8 cellular contexts compared by ENCODE assay signal in genomic region chr2:43218550-43219382, GRCh38. TPM values are rescaled to one million over a fixed set of nuclear protein-coding genes. Genes with fewer than 3 reads are reported as not detected.
DNase-seq lines count a peak whose midpoint lies in the region; ATAC-seq and TF ChIP-seq lines count a peak whose summit lies in the region.

No MANE protein-coding gene starts in this region.

- peak overlapping the region; percentile 98 to 100 for H3K4me3 Mint-ChIP-seq in CD14-positive monocyte
- H3K4me3 Mint-ChIP-seq in natural killer cell treated with Interleukin-12 subunit alpha and Interleukin-12 subunit beta and Interleukin-15 and Interleukin-18, amount 100 ng/mL, for 72 hours: peak overlapping the region; percentile 90

- DNase-seq in CD14-positive monocyte (ENCODE audit: low spot score): no peak
- DNase-seq in NB4 (ENCODE audit: low read depth): peak; percentile 87
- peak; percentile 37 for DNase-seq in activated CD8-positive, alpha-beta memory T cell treated with anti-CD3 and anti-CD28 coated beads, Interleukin-2, amount 50 U/mL, for 24 hours (ENCODE audit: extremely low read depth)
- no peak for DNase-seq in epithelial cell of prostate (ENCODE audit: low read depth, low spot score)
- DNase-seq in natural killer cell treated with Interleukin-12 subunit alpha and Interleukin-12 subunit beta and Interleukin-15 and Interleukin-18, amount 100 ng/mL, for 72 hours (ENCODE audit: low spot score): peak; percentile 82
- peak in 1 of 2 donors; percentile 34 for DNase-seq in tibial nerve (ENCODE audit: low spot score in 2 of 2)
- DNase-seq in NCI-H1092 treated with DMSO at 0.1 percent for 48 hours (lab: John Stamatoyannopoulos, UW): no peak

- peaks cover 17 to 33% of the 10 kb centered on the region in 2 donors for H3K36me3 Mint-ChIP-seq in CD14-positive monocyte
- peaks cover 4% of the 10 kb centered on the region for H3K36me3 Mint-ChIP-seq in natural killer cell treated with Interleukin-12 subunit alpha and Interleukin-12 subunit beta and Interleukin-15 and Interleukin-18, amount 100 ng/mL, for 72 hours

- no peaks in the 10 kb centered on the region for H3K9me3 ChIP-seq in tibial nerve

- peaks cover 0 to 12% (median 4%) of the 10 kb centered on the region in 3 donors for H3K36me3 ChIP-seq in tibial nerve

- H3K27me3 Mint-ChIP-seq in CD14-positive monocyte (ENCODE audit: low read depth in 3 of 3): peaks cover 0 to 2% (median 0%) of the 10 kb centered on the region in 3 donors
- H3K27me3 Mint-ChIP-seq in natural killer cell treated with Interleukin-12 subunit alpha and Interleukin-12 subunit beta and Interleukin-15 and Interleukin-18, amount 100 ng/mL, for 72 hours: no peaks in the 10 kb centered on the region

- peak; percentile 26 for TF ChIP-seq POLR2A in NB4 (IDR thresholded peaks at IDR 0.05; ENCODE audit: extremely low read depth, insufficient read length)
- TF ChIP-seq POLR2A in tibial nerve (IDR thresholded peaks at IDR 0.05): no peak

- H3K27ac Mint-ChIP-seq in CD14-positive monocyte: peak overlapping the region; percentile 98 to 99 (median 98)
- H3K27ac Mint-ChIP-seq in natural killer cell treated with Interleukin-12 subunit alpha and Interleukin-12 subunit beta and Interleukin-15 and Interleukin-18, amount 100 ng/mL, for 72 hours: peak overlapping the region; percentile 60 to 91

- H3K9me3 Mint-ChIP-seq in CD14-positive monocyte: no peaks in the 10 kb centered on the region
- no peaks in the 10 kb centered on the region for H3K9me3 Mint-ChIP-seq in natural killer cell treated with Interleukin-12 subunit alpha and Interleukin-12 subunit beta and Interleukin-15 and Interleukin-18, amount 100 ng/mL, for 72 hours

- TF ChIP-seq CTCF in CD14-positive monocyte (IDR thresholded peaks at IDR 0.05) (no peak), NB4 (IDR thresholded peaks at IDR 0.05; ENCODE audit: low read depth, low read length) (no peak), tibial nerve (IDR thresholded peaks at IDR 0.05) (peak in 1 of 5 experiments; percentile 8)

- peak; percentile 36 for ATAC-seq in GM21423 (IDR thresholded peaks at IDR 0.05; ENCODE audit: unreplicated experiment)
- ATAC-seq in natural killer cell treated with Interleukin-12 subunit alpha and Interleukin-12 subunit beta and Interleukin-15 and Interleukin-18, amount 100 ng/mL, for 72 hours: peak; percentile 82 to 85

- H3K4me3 ChIP-seq in NB4 (ENCODE audit: low read depth, low read length) (peak overlapping the region; percentile 88), tibial nerve (peak overlapping the region; percentile 24 to 96 (median 68))

- intact Hi-C loops in CD14-positive monocyte (cut with micrococcal nuclease): loop anchor here in 1 of 2 donors (10.0 kb wide), 1 partner anchor 404 kb away; no protein-coding TSS in a partner anchor

- peaks cover 0 to 55% (median 46%) of the 10 kb centered on the region in 4 donors for H3K4me1 ChIP-seq in tibial nerve

- H3K27me3 ChIP-seq in tibial nerve: no peaks in the 10 kb centered on the region

- TF ChIP-seq EP300 in tibial nerve (IDR thresholded peaks at IDR 0.05): no peak

- peaks cover 64% of the 10 kb centered on the region for H3K4me1 Mint-ChIP-seq in CD14-positive monocyte
- peaks cover 42 to 52% of the 10 kb centered on the region in 2 donors for H3K4me1 Mint-ChIP-seq in natural killer cell treated with Interleukin-12 subunit alpha and Interleukin-12 subunit beta and Interleukin-15 and Interleukin-18, amount 100 ng/mL, for 72 hours (ENCODE audit: low read depth in 2 of 2)

- peak overlapping the region; percentile 98 for H3K27ac ChIP-seq in epithelial cell of prostate
- peak overlapping the region; percentile 88 to 100 (median 100) for H3K27ac ChIP-seq in tibial nerve

- WGBS in tibial nerve, 2 donors: 11 to 20% methylated on average over 5 to 8 of the region's 9 CpGs

RNA-seq across cellular contexts. Expression of gene ZFP36L2, which starts 7.6 kb away (rescaled TPM):
- 10 to 100 TPM; 84.4 to 88.3 TPM for polyA plus RNA-seq in CD14-positive monocyte
- 10 to 100 TPM; 22.3 to 24.7 TPM for total RNA-seq in natural killer cell treated with Interleukin-12 subunit alpha and Interleukin-12 subunit beta and Interleukin-15 and Interleukin-18, amount 100 ng/mL, for 72 hours
- 100 to 1,000 TPM in 3 of 4 donors, 10 to 100 TPM in 1; 90.0 to 141 (median 116) TPM for total RNA-seq in tibial nerve

Comparison
In these comparisons a context has a peak if more than half of its experiments do, and no peak if none do; other contexts are left out.
1. DNase-seq: peak in NB4 (single experiment), activated CD8-positive, alpha-beta memory T cell treated with anti-CD3 and anti-CD28 coated beads, Interleukin-2, amount 50 U/mL, for 24 hours (single experiment) and natural killer cell treated with Interleukin-12 subunit alpha and Interleukin-12 subunit beta and Interleukin-15 and Interleukin-18, amount 100 ng/mL, for 72 hours (single experiment); none in CD14-positive monocyte (single experiment), epithelial cell of prostate (single experiment) and NCI-H1092 treated with DMSO at 0.1 percent for 48 hours (single experiment).